2 cellular contexts compared by ENCODE assay signal in the genomic region with DNA sequence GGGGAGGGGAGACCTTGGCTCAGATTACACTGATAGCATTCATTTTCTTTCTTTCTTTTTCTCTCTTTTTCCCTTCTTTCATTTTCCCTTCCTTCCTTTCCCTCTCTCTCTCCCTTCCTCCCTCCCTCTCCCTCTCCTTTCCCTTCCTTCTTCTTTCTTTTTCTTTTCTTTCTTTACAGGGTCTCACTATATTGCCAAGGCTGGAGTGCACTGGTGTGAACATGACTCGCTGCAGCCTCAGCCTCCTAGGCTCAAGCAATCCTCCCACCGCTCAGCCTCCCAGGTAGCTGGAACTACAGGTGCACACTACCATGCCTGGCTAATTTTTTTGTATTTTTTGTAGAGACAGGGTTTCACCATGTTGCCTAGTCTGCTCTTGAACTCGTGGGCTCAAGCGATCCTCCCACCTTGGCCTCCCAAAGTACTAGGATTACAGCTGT.
A peak's percentile ranks its signal among the peaks of the same experiment; 100 is the strongest.
TF ChIP-seq lines count a peak whose summit lies in the region.

No MANE protein-coding gene starts in this region.

TF ChIP-seq in GM23338, 12 proteins besides CTCF, POLR2A, EP300 and RAD21 (continued from another document):
- TF ChIP-seq, protein P1, sequence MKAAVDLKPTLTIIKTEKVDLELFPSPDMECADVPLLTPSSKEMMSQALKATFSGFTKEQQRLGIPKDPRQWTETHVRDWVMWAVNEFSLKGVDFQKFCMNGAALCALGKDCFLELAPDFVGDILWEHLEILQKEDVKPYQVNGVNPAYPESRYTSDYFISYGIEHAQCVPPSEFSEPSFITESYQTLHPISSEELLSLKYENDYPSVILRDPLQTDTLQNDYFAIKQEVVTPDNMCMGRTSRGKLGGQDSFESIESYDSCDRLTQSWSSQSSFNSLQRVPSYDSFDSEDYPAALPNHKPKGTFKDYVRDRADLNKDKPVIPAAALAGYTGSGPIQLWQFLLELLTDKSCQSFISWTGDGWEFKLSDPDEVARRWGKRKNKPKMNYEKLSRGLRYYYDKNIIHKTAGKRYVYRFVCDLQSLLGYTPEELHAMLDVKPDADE (IDR thresholded peaks at IDR 0.05), result no peak
- no peak for TF ChIP-seq STAT1 (IDR thresholded peaks at IDR 0.05; ENCODE audit: unreplicated experiment)
- TF ChIP-seq REST (IDR thresholded peaks at IDR 0.05; ENCODE audit: unreplicated experiment), result no peak
- TF ChIP-seq EZH2phosphoT487 (IDR thresholded peaks at IDR 0.05; ENCODE audit: unreplicated experiment), result no peak

TF ChIP-seq in K562, 482 proteins besides CTCF, POLR2A, EP300 and RAD21:
- TF ChIP-seq, protein P2, sequence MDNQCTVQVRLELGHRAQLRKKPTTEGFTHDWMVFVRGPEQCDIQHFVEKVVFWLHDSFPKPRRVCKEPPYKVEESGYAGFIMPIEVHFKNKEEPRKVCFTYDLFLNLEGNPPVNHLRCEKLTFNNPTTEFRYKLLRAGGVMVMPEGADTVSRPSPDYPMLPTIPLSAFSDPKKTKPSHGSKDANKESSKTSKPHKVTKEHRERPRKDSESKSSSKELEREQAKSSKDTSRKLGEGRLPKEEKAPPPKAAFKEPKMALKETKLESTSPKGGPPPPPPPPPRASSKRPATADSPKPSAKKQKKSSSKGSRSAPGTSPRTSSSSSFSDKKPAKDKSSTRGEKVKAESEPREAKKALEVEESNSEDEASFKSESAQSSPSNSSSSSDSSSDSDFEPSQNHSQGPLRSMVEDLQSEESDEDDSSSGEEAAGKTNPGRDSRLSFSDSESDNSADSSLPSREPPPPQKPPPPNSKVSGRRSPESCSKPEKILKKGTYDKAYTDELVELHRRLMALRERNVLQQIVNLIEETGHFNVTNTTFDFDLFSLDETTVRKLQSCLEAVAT (IDR thresholded peaks at IDR 0.05), result 0 out of 4 replicates have a peak, but pooled peaks of 1 of the 2 experiments have one; percentile 22
- TF ChIP-seq SMARCA5 (IDR thresholded peaks at IDR 0.05) (0 out of 2 replicates have a peak, but pooled peaks have one; percentile 17), E2F5 (CRISPR knock-in tag; IDR thresholded peaks at IDR 0.05) (no peak), BCOR (IDR thresholded peaks at IDR 0.05) (peak; percentile 10; the same call in 1 of the 2 replicates), KHSRP (IDR thresholded peaks at IDR 0.05) (no peak)
- TF ChIP-seq, protein P3, sequence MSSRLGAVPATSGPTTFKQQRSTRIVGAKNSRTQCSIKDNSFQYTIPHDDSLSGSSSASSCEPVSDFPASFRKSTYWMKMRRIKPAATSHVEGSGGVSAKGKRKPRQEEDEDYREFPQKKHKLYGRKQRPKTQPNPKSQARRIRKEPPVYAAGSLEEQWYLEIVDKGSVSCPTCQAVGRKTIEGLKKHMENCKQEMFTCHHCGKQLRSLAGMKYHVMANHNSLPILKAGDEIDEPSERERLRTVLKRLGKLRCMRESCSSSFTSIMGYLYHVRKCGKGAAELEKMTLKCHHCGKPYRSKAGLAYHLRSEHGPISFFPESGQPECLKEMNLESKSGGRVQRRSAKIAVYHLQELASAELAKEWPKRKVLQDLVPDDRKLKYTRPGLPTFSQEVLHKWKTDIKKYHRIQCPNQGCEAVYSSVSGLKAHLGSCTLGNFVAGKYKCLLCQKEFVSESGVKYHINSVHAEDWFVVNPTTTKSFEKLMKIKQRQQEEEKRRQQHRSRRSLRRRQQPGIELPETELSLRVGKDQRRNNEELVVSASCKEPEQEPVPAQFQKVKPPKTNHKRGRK (tag; IDR thresholded peaks at IDR 0.05), result peak; percentile 92
